In the genomic region with DNA sequence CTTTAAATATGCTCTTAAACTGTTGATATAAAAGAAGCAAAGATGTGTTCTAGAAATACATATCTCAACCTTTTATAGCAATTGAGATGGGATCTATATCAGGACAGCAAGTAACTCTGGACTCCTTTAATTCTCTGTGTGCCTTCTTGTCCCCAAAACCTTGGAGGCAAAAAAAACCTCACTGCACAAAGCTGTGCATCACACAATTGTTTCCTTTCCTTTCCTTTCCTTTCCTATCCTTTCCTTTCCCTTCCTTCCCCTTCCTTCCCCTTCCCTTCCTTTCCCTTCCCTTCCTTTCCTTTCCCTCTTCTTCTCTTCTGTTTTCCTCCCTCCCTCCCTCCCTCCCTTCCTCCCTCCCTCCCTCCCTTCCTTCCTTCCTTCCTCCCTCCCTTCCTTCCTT, we compare ENCODE assay signal across 3 cellular contexts.
"Had no signal": no experiment of that assay in that cellular context is flagged by ENCODE, and none has a peak within 500 bp of the region (broad histone marks: within the 10 kb centered on the region; RNA-seq: fewer than 3 reads in every experiment).

No MANE protein-coding gene starts in this region.

- H3K4me3 ChIP-seq: GM12878 had no signal

- DNase-seq: GF-D8 had no signal

- FAIRE-seq: G401.6 had no signal
